In genomic region chr5:173242675-173243085, GRCh38 we compare ENCODE assay signal across 30 cellular contexts. TPM values are rescaled to one million over a fixed set of nuclear protein-coding genes. Genes with fewer than 3 reads are reported as not detected.
A peak's percentile ranks its signal among the peaks of the same experiment; 100 is the strongest.
DNase-seq lines count a peak whose midpoint lies in the region; ATAC-seq, FAIRE-seq and TF ChIP-seq lines count a peak whose summit lies in the region.
"Had no signal": no experiment of that assay in that cellular context is flagged by ENCODE, and none has a peak within 500 bp of the region (broad histone marks: within the 10 kb centered on the region; RNA-seq: fewer than 3 reads in every experiment).

No MANE protein-coding gene starts in this region.

- POLR2A ChIA-PET in K562 (lab: Yijun Ruan, JAX), result interaction anchor here (0.5 kb wide), 1 partner anchor 1146 kb away, joined by 3 read pairs; no protein-coding TSS in a partner anchor

- H3K36me3 ChIP-seq in K562 (ENCODE audit: control insufficient read depth, insufficient read depth, low read length), result no peaks in the 10 kb centered on the region
- no peaks in the 10 kb centered on the region for H3K36me3 ChIP-seq in right atrium auricular region
- H3K36me3 ChIP-seq in neural progenitor cell, result no peaks in the 10 kb centered on the region
- no peaks in the 10 kb centered on the region for H3K36me3 ChIP-seq in gastroesophageal sphincter
- H3K36me3 ChIP-seq in vagina, result no peaks in the 10 kb centered on the region
- H3K36me3 ChIP-seq: gastrocnemius medialis, sigmoid colon, SJSA1 had no signal

- no peaks in the 10 kb centered on the region for H3K9me1 ChIP-seq in K562 (ENCODE audit: control insufficient read depth, insufficient read depth, low read length)

- H3K9me3 ChIP-seq in K562 (replicated peaks; ENCODE audit: control insufficient read depth, insufficient read depth, low read depth, low read length), result no peaks in the 10 kb centered on the region
- no peaks in the 10 kb centered on the region for H3K9me3 ChIP-seq in right atrium auricular region
- H3K9me3 ChIP-seq in neural progenitor cell (ENCODE audit: low read depth), result no peaks in the 10 kb centered on the region
- no peaks in the 10 kb centered on the region for H3K9me3 ChIP-seq in gastroesophageal sphincter
- H3K9me3 ChIP-seq in vagina, result no peaks in the 10 kb centered on the region
- H3K9me3 ChIP-seq: gastrocnemius medialis, sigmoid colon had no signal

- peaks cover 42% of the 10 kb centered on the region for H3K4me1 Mint-ChIP-seq in neural progenitor cell

- H3K27me3 Mint-ChIP-seq in neural progenitor cell (ENCODE audit: insufficient read depth, low read depth), result peaks cover 90% of the 10 kb centered on the region

- H3K9ac ChIP-seq in K562 (ENCODE audit: insufficient read depth in 1 of 2, low read depth in 2 of 2, low read length in 2 of 2) (no peak overlapping the region), neural progenitor cell (no peak overlapping the region)

- no peak overlapping the region for H3K4me3 ChIP-seq in K562
- H3K4me3 ChIP-seq in right atrium auricular region, result peak overlapping the region; percentile 12 to 46
- H3K4me3 ChIP-seq in neural progenitor cell, result no peak overlapping the region
- no peak overlapping the region for H3K4me3 ChIP-seq in gastroesophageal sphincter
- no peak overlapping the region for H3K4me3 ChIP-seq in vagina
- H3K4me3 ChIP-seq: GM12878, sigmoid colon, SJSA1 had no signal

- H3K4me1 ChIP-seq in K562 (replicated peaks in 1 of 2; ENCODE audit: control insufficient read depth in 2 of 2, insufficient read depth in 2 of 2, low read length in 2 of 2), result peaks cover 0 to 23% of the 10 kb centered on the region in 2 experiments; a peak in 1 of 5 replicates
- peaks cover 0 to 59% of the 10 kb centered on the region in 2 donors for H3K4me1 ChIP-seq in right atrium auricular region
- peaks cover 36% of the 10 kb centered on the region for H3K4me1 ChIP-seq in neural progenitor cell
- H3K4me1 ChIP-seq in gastroesophageal sphincter, result peaks cover 0 to 39% (median 14%) of the 10 kb centered on the region in 3 donors
- H3K4me1 ChIP-seq in vagina, result peaks cover 25% of the 10 kb centered on the region
- H3K4me1 ChIP-seq: SJSA1 had no signal

- H3K4me2 ChIP-seq in K562 (ENCODE audit: insufficient read depth, low read length) (no peak overlapping the region), neural progenitor cell (no peak overlapping the region)

- in situ Hi-C loops in GM13977 (cut with MboI; ENCODE audit: low pct_unique_long_range_greater_than_20kb, low sequenced_read_pairs, unreplicated experiment), result loop anchor here (25.0 kb wide), 1 partner anchor 1930 kb away; the partner anchor contains the start of gene TLX3
- in situ Hi-C loops in K562 (cut with MboI), result no loop called here

- CTCF ChIA-PET in K562 (lab: Yijun Ruan, JAX; ENCODE audit: low intra/inter-chr PET ratio), result interaction anchor here (0.5 kb wide), 1 partner anchor 740 kb away, joined by 3 read pairs; no protein-coding TSS in a partner anchor

- no peak for FAIRE-seq in K562 (lab: Jason Lieb, UNC)
- FAIRE-seq: GM12878 had no signal

- no peak overlapping the region for H2AFZ ChIP-seq in K562 (ENCODE audit: low read depth, low read length)
- no peak overlapping the region for H2AFZ ChIP-seq in neural progenitor cell (replicated peaks)

- BruUV-seq in K562 (replicated peaks; lab: Mats Ljungman, UMichigan), result no TSS peak

- intact Hi-C loops in K562 (cut with micrococcal nuclease) (no loop called here), vagina (cut with DNase I) (no loop called here)

- DNase-seq in GM13977 (ENCODE audit: low spot score) (peak; percentile 32), K562 (ENCODE audit: extremely low read depth in 1 of 4, low spot score in 3 of 4) (no peak), right atrium auricular region (ENCODE audit: low spot score) (no peak), neural progenitor cell (ENCODE audit: low spot score) (peak; percentile 75), Ammon's horn (ENCODE audit: low spot score) (no peak), vagina (ENCODE audit: extremely low spot score in 2 of 2) (no peak)
- no peak for DNase-seq in effector CD8-positive, alpha-beta T cell (lab: John Stamatoyannopoulos, UW)
- DNase-seq: activated CD4-positive, alpha-beta memory T cell treated with anti-CD3 and anti-CD28 coated beads, Interleukin-2, amount 10 ng/mL, durations not matched to agents 7 days and 5 days; activated CD4-positive, CD25-positive, alpha-beta regulatory T cell treated with anti-CD3 and anti-CD28 coated beads, Interleukin-2, amount 50 U/mL, for 72 hours; aorta; Calu3; cortex of kidney; gastrocnemius medialis; HCEC 1CT; hypothalamus; natural killer cell; NCI-H1417 treated with DMSO at 0.1 percent for 48 hours; NCI-H2081 treated with DMSO at 0.1 percent for 48 hours; NCI-H774; sigmoid colon; stimulated activated naive B cell treated with anti-CD40 and anti-IgM and Interleukin-4, amounts not matched to agents 10 μg/mL and 1 μg/mL and 100 μg/mL, for 72 hours had no signal

- no peak overlapping the region for H3K4me3 Mint-ChIP-seq in neural progenitor cell
- H3K4me3 Mint-ChIP-seq: activated CD4-positive, alpha-beta memory T cell treated with anti-CD3 and anti-CD28 coated beads, Interleukin-2, amount 10 ng/mL, durations not matched to agents 7 days and 5 days; activated naive CD8-positive, alpha-beta T cell; natural killer cell; stimulated activated naive B cell treated with anti-CD40 and anti-IgM and Interleukin-4, amounts not matched to agents 10 μg/mL and 1 μg/mL and 100 μg/mL, for 72 hours had no signal

- peaks cover 62% of the 10 kb centered on the region for H3F3A ChIP-seq in neural progenitor cell (ENCODE audit: low read depth)

- no peaks in the 10 kb centered on the region for H3K36me3 Mint-ChIP-seq in neural progenitor cell
- H3K36me3 Mint-ChIP-seq: activated naive CD8-positive, alpha-beta T cell; natural killer cell had no signal

- H3K79me2 ChIP-seq in K562 (ENCODE audit: control insufficient read depth, insufficient read depth, low read length) (no peaks in the 10 kb centered on the region), neural progenitor cell (ENCODE audit: low read depth) (no peaks in the 10 kb centered on the region)

- H3K27ac Mint-ChIP-seq in neural progenitor cell, result no peak overlapping the region
- H3K27ac Mint-ChIP-seq: activated CD4-positive, alpha-beta memory T cell treated with anti-CD3 and anti-CD28 coated beads, Interleukin-2, amount 10 ng/mL, durations not matched to agents 7 days and 5 days; activated naive CD8-positive, alpha-beta T cell; natural killer cell; stimulated activated naive B cell treated with anti-CD40 and anti-IgM and Interleukin-4, amounts not matched to agents 10 μg/mL and 1 μg/mL and 100 μg/mL, for 72 hours had no signal

- H3K27ac ChIP-seq in K562 (ENCODE audit: extremely low read depth, low read depth, low read length) (no peak overlapping the region), right atrium auricular region (peak overlapping the region; percentile 87 to 94), neural progenitor cell (no peak overlapping the region), gastroesophageal sphincter (no peak overlapping the region), vagina (no peak overlapping the region)
- H3K27ac ChIP-seq: gastrocnemius medialis, sigmoid colon, SJSA1 had no signal

- H3K9me3 Mint-ChIP-seq in neural progenitor cell, result no peaks in the 10 kb centered on the region
- H3K9me3 Mint-ChIP-seq: activated CD4-positive, alpha-beta memory T cell treated with anti-CD3 and anti-CD28 coated beads, Interleukin-2, amount 10 ng/mL, durations not matched to agents 7 days and 5 days; natural killer cell; stimulated activated naive B cell treated with anti-CD40 and anti-IgM and Interleukin-4, amounts not matched to agents 10 μg/mL and 1 μg/mL and 100 μg/mL, for 72 hours had no signal

- TF ChIP-seq CTCF in GM13977 (IDR thresholded peaks at IDR 0.05; ENCODE audit: extremely low read depth, insufficient read depth, missing control alignments), result no peak
- no peak for TF ChIP-seq CTCF in K562 (IDR thresholded peaks at IDR 0.05 in 2 of 3, conservative IDR thresholded peaks at IDR 0.05 in 1 of 3; ENCODE audit: insufficient read depth in 2 of 3, low read depth in 1 of 3, low read length in 3 of 3)
- peak in 1 of 2 donors; percentile 32 for TF ChIP-seq CTCF in right atrium auricular region (IDR thresholded peaks at IDR 0.05)
- TF ChIP-seq CTCF in neural progenitor cell (IDR thresholded peaks at IDR 0.05), result no peak
- no peak for TF ChIP-seq CTCF in gastroesophageal sphincter (IDR thresholded peaks at IDR 0.05)
- TF ChIP-seq CTCF in vagina (IDR thresholded peaks at IDR 0.05), result no peak

- H4K20me1 ChIP-seq in K562 (replicated peaks; ENCODE audit: control insufficient read depth, insufficient read depth, low read length) (peaks cover 3% of the 10 kb centered on the region), neural progenitor cell (ENCODE audit: low read depth) (peaks cover 100% of the 10 kb centered on the region)

- peaks cover 73 to 81% of the 10 kb centered on the region in 2 experiments for H3K27me3 ChIP-seq in K562 (ENCODE audit: control insufficient read depth in 2 of 2, insufficient read depth in 2 of 2, low read length in 2 of 2)
- H3K27me3 ChIP-seq in right atrium auricular region, result peaks cover 6 to 20% of the 10 kb centered on the region in 2 donors
- H3K27me3 ChIP-seq in neural progenitor cell, result peaks cover 100% of the 10 kb centered on the region
- peaks cover 100% of the 10 kb centered on the region for H3K27me3 ChIP-seq in gastroesophageal sphincter
- H3K27me3 ChIP-seq in vagina, result peaks cover 28% of the 10 kb centered on the region

- no peak for TF ChIP-seq EP300 in K562 (IDR thresholded peaks at IDR 0.05; ENCODE audit: low read length)
- no peak for TF ChIP-seq EP300 in gastroesophageal sphincter (IDR thresholded peaks at IDR 0.05)

- TF ChIP-seq POLR2A in K562 (conservative IDR thresholded peaks at IDR 0.05) (no peak), gastroesophageal sphincter (IDR thresholded peaks at IDR 0.05) (no peak), vagina (IDR thresholded peaks at IDR 0.05) (no peak)

- 2% methylated on average over 12 of the region's 12 CpGs for WGBS in K562 (ENCODE audit: insufficient coverage, low coverage, missing lambda C conversion rate)
- 0 to 22% methylated on average over 2 to 4 of the region's 12 CpGs for WGBS in gastroesophageal sphincter (ENCODE audit: low coverage in 1 of 2), 2 donors

- peak; percentile 59 for ATAC-seq in K562
- no peak for ATAC-seq in gastroesophageal sphincter
- ATAC-seq: gastrocnemius medialis; GM12878; natural killer cell; stimulated activated naive B cell treated with anti-CD40 and anti-IgM and Interleukin-4, amounts not matched to agents 10 μg/mL and 1 μg/mL and 100 μg/mL, for 72 hours had no signal

- no peak for TF ChIP-seq RAD21 in K562 (CRISPR knock-in tag; conservative IDR thresholded peaks at IDR 0.05 in 1 of 2, IDR thresholded peaks at IDR 0.05 in 1 of 2)

RNA-seq across cellular contexts. Expression of gene NKX2-5, which starts 7.7 kb away (rescaled TPM):
- total RNA-seq in K562 (2011; cell fraction: chromatin; rRNA removed; ENCODE audit: low replicate concordance), result not detected in 2 replicates
- total RNA-seq in K562 (2011; cell fraction: nucleolus; rRNA removed), result not detected in 2 replicates
- not detected in 2 replicates for total RNA-seq in K562 (2011; cell fraction: nucleoplasm; rRNA removed)
- total RNA-seq in K562 (2014; rRNA removed) (not detected in 2 replicates), K562 (2014; rRNA removed; fragmentation: Illumina TruSeq; extraction: Trizol) (not detected in 2 replicates), K562 (2015; rRNA removed; fragmentation: Illumina TruSeq; extraction: Trizol) (not detected in 2 replicates), K562 (2021) (not detected in 2 replicates), right atrium auricular region (100 to 1,000 TPM; 285 to 402 TPM), neural progenitor cell (ENCODE audit: low replicate concordance) (not detected in 2 replicates), gastroesophageal sphincter (not detected), vagina (not detected)
- polyA plus RNA-seq in K562 (2011; rRNA removed) (not detected in 2 replicates), K562 (2014; fragmentation: Illumina TruSeq; extraction: Trizol) (not detected in 2 replicates), K562 (2014; fragmentation: Nextera tagmentation; extraction: Ambion mirVana) (not detected), K562 (2014; rRNA removed) (not detected in 2 replicates)
- polyA plus RNA-seq in K562 (2011; cell fraction: cytosol; rRNA removed), result not detected in 2 replicates
- polyA plus RNA-seq in K562 (2011; cell fraction: nucleus; rRNA removed), result not detected in 2 replicates
- polyA plus RNA-seq in K562 (2012), result not detected in 2 replicates
- not detected in 2 replicates for polyA minus RNA-seq in K562 (2011; rRNA and poly(A)+ RNA removed)
- polyA minus RNA-seq in K562 (2011; cell fraction: cytosol; rRNA and poly(A)+ RNA removed), result not detected in 2 replicates
- polyA minus RNA-seq in K562 (2011; cell fraction: nucleus; rRNA and poly(A)+ RNA removed), result not detected in 2 replicates
- total RNA-seq: activated CD4-positive, alpha-beta memory T cell treated with anti-CD3 and anti-CD28 coated beads, Interleukin-2, amount 10 ng/mL, durations not matched to agents 7 days and 5 days; aorta; Calu3; gastrocnemius medialis; GM12878; liver; mononuclear cell; natural killer cell; sigmoid colon; SJSA1; T-helper 1 cell treated with Interleukin-12 subunit alpha and Interleukin-12 subunit beta and Interleukin-4 antibody, amounts not matched to agents 30 ng/mL and 1 ng/mL, for 36 hours; temporal lobe; urinary bladder had no signal
- polyA plus RNA-seq: liver, urinary bladder had no signal

Comparison
In these comparisons a context has a peak if more than half of its experiments do, and no peak if none do; other contexts are left out.
1. DNase-seq: peak in GM13977 (single experiment) and neural progenitor cell (single experiment); none in K562 (0 of 4), right atrium auricular region (single experiment), Ammon's horn (single experiment), vagina (0 of 2) and effector CD8-positive, alpha-beta T cell (single experiment).
2. H3K27ac ChIP-seq: peak in right atrium auricular region (2 of 2); none in K562 (single experiment), neural progenitor cell (single experiment), gastroesophageal sphincter (0 of 4) and vagina (single experiment).
3. H3K4me3 ChIP-seq: peak in right atrium auricular region (2 of 2); none in K562 (single experiment), neural progenitor cell (single experiment), gastroesophageal sphincter (0 of 2) and vagina (0 of 2).
4. RNA of gene NKX2-5, which starts 7.7 kb away (total RNA-seq): 285 to 402 TPM in right atrium auricular region; not detected in K562, not detected in neural progenitor cell, not detected in gastroesophageal sphincter and not detected in vagina (single experiment); every median in the first group is over 100 times any median in the second.